9 cellular contexts compared by ENCODE assay signal in genomic region chr17:62093188-62094155, GRCh38. TPM values are rescaled to one million over a fixed set of nuclear protein-coding genes. Genes with fewer than 3 reads are reported as not detected.
DNase-seq lines count a peak whose midpoint lies in the region; ATAC-seq, FAIRE-seq and TF ChIP-seq lines count a peak whose summit lies in the region.
"Had no signal": no experiment of that assay in that cellular context is flagged by ENCODE, and none has a peak within 500 bp of the region (broad histone marks: within the 10 kb centered on the region; RNA-seq: fewer than 3 reads in every experiment).

No MANE protein-coding gene starts in this region.

- no peak overlapping the region for H3K27ac Mint-ChIP-seq in CD4-positive, alpha-beta T cell
- no peak overlapping the region for H3K27ac Mint-ChIP-seq in T-cell

- H3K9me3 ChIP-seq in CD4-positive, alpha-beta T cell (ENCODE audit: control insufficient read depth, low read length), result no peaks in the 10 kb centered on the region

- ATAC-seq in GM19467 (IDR thresholded peaks at IDR 0.05; ENCODE audit: unreplicated experiment), result peak; percentile 91
- ATAC-seq in HG03439 (IDR thresholded peaks at IDR 0.05; ENCODE audit: unreplicated experiment), result peak; percentile 96
- ATAC-seq in CD4-positive, alpha-beta T cell (ENCODE audit: poor library complexity), result no peak
- ATAC-seq in T-cell (replicated peaks in 1 of 4), result no peak

- no peaks in the 10 kb centered on the region for H3K36me3 Mint-ChIP-seq in CD4-positive, alpha-beta T cell (ENCODE audit: low read depth)
- H3K36me3 Mint-ChIP-seq in T-cell, result no peaks in the 10 kb centered on the region

- H3K4me3 Mint-ChIP-seq in CD4-positive, alpha-beta T cell, result no peak overlapping the region
- no peak overlapping the region for H3K4me3 Mint-ChIP-seq in T-cell

- intact Hi-C loops in CD4-positive, alpha-beta T cell (cut with DNase I, micrococcal nuclease), result no loop called here

- H3K36me3 ChIP-seq in bronchial epithelial cell (ENCODE audit: control insufficient read depth, insufficient read depth, low read length), result no peaks in the 10 kb centered on the region

- peaks cover under 1% of the 10 kb centered on the region for H3K4me1 Mint-ChIP-seq in CD4-positive, alpha-beta T cell (ENCODE audit: low read depth)
- peaks cover 1 to 4% (median 2%) of the 10 kb centered on the region in 3 donors for H3K4me1 Mint-ChIP-seq in T-cell

- POLR2A ChIA-PET in CD4-positive, alpha-beta T cell (lab: Charles Lee), result no interaction called here
- POLR2A ChIA-PET in T-cell (lab: Charles Lee), result no interaction called here

- no peak overlapping the region for H3K4me3 ChIP-seq in bronchial epithelial cell (ENCODE audit: low read depth, low read length)

- FAIRE-seq in bronchial epithelial cell (lab: Jason Lieb, UNC) (no peak), urothelium cell line (lab: Jason Lieb, UNC) (peak; percentile 9)

- no peak overlapping the region for H3K27ac ChIP-seq in CD4-positive, alpha-beta T cell (ENCODE audit: low read depth, low read length)

- H3K27me3 ChIP-seq in bronchial epithelial cell (ENCODE audit: control insufficient read depth, insufficient read depth, low read length), result no peaks in the 10 kb centered on the region
- H3K27me3 ChIP-seq in CD4-positive, alpha-beta T cell (ENCODE audit: control insufficient read depth, insufficient read depth, low read length), result no peaks in the 10 kb centered on the region

- CTCF ChIA-PET in CD4-positive, alpha-beta T cell (lab: Charles Lee), result no interaction called here
- CTCF ChIA-PET in T-cell (lab: Charles Lee), result interaction anchor here (0.6 to 0.7 kb wide), 4 partner anchors 22 to 1665 kb away, joined by 3 to 9 read pairs (median 3); no protein-coding TSS in a partner anchor

- no peak for TF ChIP-seq CTCF in bronchial epithelial cell (IDR thresholded peaks at IDR 0.05; ENCODE audit: insufficient read depth, low read length, severe bottlenecking)
- no peak for TF ChIP-seq CTCF in CD4-positive, alpha-beta T cell (IDR thresholded peaks at IDR 0.05)

- H3K27me3 Mint-ChIP-seq in CD4-positive, alpha-beta T cell, result no peaks in the 10 kb centered on the region
- H3K27me3 Mint-ChIP-seq in T-cell, result peaks cover 0 to 4% of the 10 kb centered on the region in 2 donors

- no peaks in the 10 kb centered on the region for H3K9me3 Mint-ChIP-seq in CD4-positive, alpha-beta T cell
- no peaks in the 10 kb centered on the region for H3K9me3 Mint-ChIP-seq in T-cell

- peak; percentile 85 for DNase-seq in EL
- DNase-seq in bronchial epithelial cell (ENCODE audit: low read depth), result peak; percentile 99
- peak; percentile 90 for DNase-seq in urothelium cell line (ENCODE audit: low spot score)
- no peak for DNase-seq in CD4-positive, alpha-beta T cell
- DNase-seq in T-cell, result no peak
- no peak for DNase-seq in NCI-H748 (lab: John Stamatoyannopoulos, UW; ENCODE audit: unreplicated experiment)
- DNase-seq: left cardiac atrium had no signal

RNA-seq across cellular contexts. Expression of gene MED13, which starts 28.4 kb away (rescaled TPM):
- 23.7 and 37.1 TPM in 2 replicates for total RNA-seq in bronchial epithelial cell
- total RNA-seq in CD4-positive, alpha-beta T cell, result 10 to 100 TPM; 75.7 to 85.8 TPM
- 10 to 100 TPM; 60.8 to 82.4 (median 77.6) TPM for total RNA-seq in T-cell

Comparison
In these comparisons a context has a peak if more than half of its experiments do, and no peak if none do; other contexts are left out.
1. DNase-seq: peak in EL (single experiment), bronchial epithelial cell (single experiment) and urothelium cell line (single experiment); none in CD4-positive, alpha-beta T cell (0 of 10), T-cell (0 of 34) and NCI-H748 (single experiment).
2. ATAC-seq: peak in GM19467 (single experiment) and HG03439 (single experiment); none in CD4-positive, alpha-beta T cell (single experiment) and T-cell (0 of 4).